ENCODE assay signal across 9 cellular contexts in genomic region chr14:92651793-92652382, GRCh38.
A peak's percentile ranks its signal among the peaks of the same experiment; 100 is the strongest.
DNase-seq lines count a peak whose midpoint lies in the region; ATAC-seq and TF ChIP-seq lines count a peak whose summit lies in the region.
"Had no signal": no experiment of that assay in that cellular context is flagged by ENCODE, and none has a peak within 500 bp of the region (broad histone marks: within the 10 kb centered on the region; RNA-seq: fewer than 3 reads in every experiment).

No MANE protein-coding gene starts in this region.

- TF ChIP-seq POLR2A in GM19193 (IDR thresholded peaks at IDR 0.05; ENCODE audit: extremely low read depth, insufficient read depth, insufficient read length) = peak; percentile 47

- peaks cover 16% of the 10 kb centered on the region for H3K36me3 Mint-ChIP-seq in activated CD4-positive, alpha-beta memory T cell treated with anti-CD3 and anti-CD28 coated beads for 36 hours
- H3K36me3 Mint-ChIP-seq in stimulated activated memory B cell treated with anti-CD40 and anti-IgM and Interleukin-4, amounts not matched to agents 10 μg/mL and 1 μg/mL and 100 μg/mL, for 72 hours = peaks cover 32% of the 10 kb centered on the region
- H3K36me3 Mint-ChIP-seq in glutamatergic neuron (ENCODE audit: unreplicated experiment) = no peaks in the 10 kb centered on the region

- peaks cover 77% of the 10 kb centered on the region for H3K4me1 Mint-ChIP-seq in activated CD4-positive, alpha-beta memory T cell treated with anti-CD3 and anti-CD28 coated beads for 36 hours (ENCODE audit: low read depth)
- peaks cover 90% of the 10 kb centered on the region for H3K4me1 Mint-ChIP-seq in stimulated activated memory B cell treated with anti-CD40 and anti-IgM and Interleukin-4, amounts not matched to agents 10 μg/mL and 1 μg/mL and 100 μg/mL, for 72 hours
- no peaks in the 10 kb centered on the region for H3K4me1 Mint-ChIP-seq in glutamatergic neuron (ENCODE audit: low read depth, unreplicated experiment)
- H3K4me1 Mint-ChIP-seq: neural crest cell had no signal

- TF ChIP-seq CTCF in glutamatergic neuron (IDR thresholded peaks at IDR 0.05; ENCODE audit: partially characterized antibody, unreplicated experiment) = no peak

- H3K9me3 Mint-ChIP-seq in activated CD4-positive, alpha-beta memory T cell treated with anti-CD3 and anti-CD28 coated beads for 36 hours = no peaks in the 10 kb centered on the region
- no peaks in the 10 kb centered on the region for H3K9me3 Mint-ChIP-seq in stimulated activated memory B cell treated with anti-CD40 and anti-IgM and Interleukin-4, amounts not matched to agents 10 μg/mL and 1 μg/mL and 100 μg/mL, for 72 hours
- H3K9me3 Mint-ChIP-seq in glutamatergic neuron (ENCODE audit: unreplicated experiment) = peaks cover 2% of the 10 kb centered on the region
- H3K9me3 Mint-ChIP-seq: neural crest cell had no signal

- POLR2A ChIA-PET in activated CD4-positive, alpha-beta memory T cell treated with anti-CD3 and anti-CD28 coated beads for 36 hours (lab: Charles Lee) = interaction anchor here (0.7 to 2.2 kb wide), 5 partner anchors 17 to 120 kb away, joined by 3 to 12 read pairs (median 5); no protein-coding TSS in a partner anchor

- DNase-seq in activated CD4-positive, alpha-beta memory T cell treated with anti-CD3 and anti-CD28 coated beads for 36 hours = peak; percentile 60
- DNase-seq in left ventricle myocardium superior = peak; percentile 77
- no peak for DNase-seq in NCI-H1930 (lab: John Stamatoyannopoulos, UW)
- DNase-seq in glutamatergic neuron = no peak
- no peak for DNase-seq in NCI-H2081 (lab: John Stamatoyannopoulos, UW)
- no peak for DNase-seq in NCI-H1092 (lab: John Stamatoyannopoulos, UW)

- H3K27me3 Mint-ChIP-seq in activated CD4-positive, alpha-beta memory T cell treated with anti-CD3 and anti-CD28 coated beads for 36 hours = no peaks in the 10 kb centered on the region
- no peaks in the 10 kb centered on the region for H3K27me3 Mint-ChIP-seq in stimulated activated memory B cell treated with anti-CD40 and anti-IgM and Interleukin-4, amounts not matched to agents 10 μg/mL and 1 μg/mL and 100 μg/mL, for 72 hours
- peaks cover 5% of the 10 kb centered on the region for H3K27me3 Mint-ChIP-seq in glutamatergic neuron (ENCODE audit: unreplicated experiment)

- H3K27ac Mint-ChIP-seq in activated CD4-positive, alpha-beta memory T cell treated with anti-CD3 and anti-CD28 coated beads for 36 hours = peak overlapping the region; percentile 97
- H3K27ac Mint-ChIP-seq in stimulated activated memory B cell treated with anti-CD40 and anti-IgM and Interleukin-4, amounts not matched to agents 10 μg/mL and 1 μg/mL and 100 μg/mL, for 72 hours = peak overlapping the region; percentile 90
- no peak overlapping the region for H3K27ac Mint-ChIP-seq in glutamatergic neuron (ENCODE audit: unreplicated experiment)

- intact Hi-C loops in activated CD4-positive, alpha-beta memory T cell treated with anti-CD3 and anti-CD28 coated beads for 36 hours (cut with micrococcal nuclease) = loop anchor here (1.0 to 2.0 kb wide), 4 partner anchors 16 to 65 kb away; no protein-coding TSS in a partner anchor
- intact Hi-C loops in left ventricle myocardium superior (cut with micrococcal nuclease) = no loop called here

- H3K4me3 Mint-ChIP-seq in activated CD4-positive, alpha-beta memory T cell treated with anti-CD3 and anti-CD28 coated beads for 36 hours = peak overlapping the region; percentile 93
- peak overlapping the region; percentile 98 for H3K4me3 Mint-ChIP-seq in stimulated activated memory B cell treated with anti-CD40 and anti-IgM and Interleukin-4, amounts not matched to agents 10 μg/mL and 1 μg/mL and 100 μg/mL, for 72 hours
- H3K4me3 Mint-ChIP-seq in glutamatergic neuron (ENCODE audit: unreplicated experiment) = no peak overlapping the region
- H3K4me3 Mint-ChIP-seq: neural crest cell had no signal

- CTCF ChIA-PET in activated CD4-positive, alpha-beta memory T cell treated with anti-CD3 and anti-CD28 coated beads for 36 hours (lab: Charles Lee) = interaction anchor here (0.8 to 3.3 kb wide), 7 partner anchors 25 to 299 kb away, joined by 3 to 23 read pairs (median 5); no protein-coding TSS in a partner anchor

- peak; percentile 47 for ATAC-seq in left ventricle myocardium superior
- ATAC-seq in stimulated activated memory B cell treated with anti-CD40 and anti-IgM and Interleukin-4, amounts not matched to agents 10 μg/mL and 1 μg/mL and 100 μg/mL, for 72 hours = peak; percentile 58

Comparison
In these comparisons a context has a peak if more than half of its experiments do, and no peak if none do; other contexts are left out.
1. DNase-seq: peak in activated CD4-positive, alpha-beta memory T cell treated with anti-CD3 and anti-CD28 coated beads for 36 hours (single experiment) and left ventricle myocardium superior (single experiment); none in NCI-H1930 (0 of 2), glutamatergic neuron (single experiment), NCI-H2081 (0 of 2) and NCI-H1092 (single experiment).